In the genomic region with DNA sequence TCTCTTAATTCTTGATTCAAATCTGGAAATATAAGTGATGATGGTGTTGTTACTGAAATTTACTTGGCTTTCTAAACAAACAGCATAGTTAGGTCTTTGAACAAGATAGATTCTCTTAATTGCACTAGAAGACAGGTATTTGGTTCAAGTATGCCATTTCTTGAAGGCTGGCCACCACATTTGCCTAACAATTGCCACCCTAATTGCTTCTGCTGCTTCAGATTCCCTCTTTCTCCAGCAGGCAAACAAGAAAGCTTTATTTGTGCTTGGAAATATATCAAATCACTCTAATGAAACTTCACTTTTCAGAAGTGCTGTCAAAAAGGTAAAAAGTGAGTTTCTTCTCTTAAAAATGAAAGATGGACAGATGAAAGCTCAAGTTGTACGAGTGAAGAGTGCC, we compare ENCODE assay signal across 20 cellular contexts.
DNase-seq lines count a peak whose midpoint lies in the region; ATAC-seq, FAIRE-seq and TF ChIP-seq lines count a peak whose summit lies in the region.
"Had no signal": no experiment of that assay in that cellular context is flagged by ENCODE, and none has a peak within 500 bp of the region (broad histone marks: within the 10 kb centered on the region; RNA-seq: fewer than 3 reads in every experiment).

No MANE protein-coding gene starts in this region.

- ATAC-seq in GM19463 (IDR thresholded peaks at IDR 0.05; ENCODE audit: unreplicated experiment) = no peak
- ATAC-seq: Right ventricle myocardium inferior had no signal

- H2BK5ac ChIP-seq in H1 (ENCODE audit: low read depth, low read length) = no peak overlapping the region

- H2AFZ ChIP-seq in H1 (ENCODE audit: low read length) = peak overlapping the region; percentile 83; the same call in 1 of the 2 replicates

- TF ChIP-seq RAD21 in H1 (IDR thresholded peaks at IDR 0.05 in 1 of 2, conservative IDR thresholded peaks at IDR 0.05 in 1 of 2; ENCODE audit: low read depth in 2 of 2, low read length in 2 of 2) = no peak

- H2BK20ac ChIP-seq in H1 (ENCODE audit: low read length) = no peak overlapping the region

- H3K79me1 ChIP-seq in H1 (ENCODE audit: low read depth, low read length) = no peaks in the 10 kb centered on the region

- no peak overlapping the region for H3K14ac ChIP-seq in H1 (ENCODE audit: insufficient read length)

- CTCF ChIA-PET in H1 (lab: Charles Lee; ENCODE audit: partially characterized antibody) = no interaction called here

- H3K9ac ChIP-seq in HUES48 (ENCODE audit: low read depth, low read length) (no peak overlapping the region), H1 (replicated peaks in 1 of 4; ENCODE audit: extremely low read depth in 1 of 4, low read depth in 3 of 4, low read length in 3 of 4) (no peak overlapping the region), iPS-20b (ENCODE audit: low read depth, low read length) (peak overlapping the region; percentile 66; the same call in 1 of the 2 replicates)

- no peak for TF ChIP-seq EP300 in H1 (IDR thresholded peaks at IDR 0.05; ENCODE audit: borderline replicate concordance in 1 of 2, low read depth in 2 of 2, low read length in 2 of 2)

- H2BK15ac ChIP-seq in H1 (ENCODE audit: low read length) = no peak overlapping the region

- H3K79me2 ChIP-seq in H1 (ENCODE audit: control insufficient read depth in 1 of 2, insufficient read depth in 2 of 2, low read length in 2 of 2) = no peaks in the 10 kb centered on the region

- H3K4me2 ChIP-seq in H1 (ENCODE audit: insufficient read depth in 1 of 2, low read depth in 2 of 2, low read length in 2 of 2) = peak overlapping the region; percentile 50 to 53; a peak in 3 of 4 replicates

- FAIRE-seq in H1 (lab: Jason Lieb, UNC) = peak; percentile 70

- no peak overlapping the region for H3K23ac ChIP-seq in H1 (ENCODE audit: insufficient read length)

- H3K27ac Mint-ChIP-seq in activated T-helper 2 cell treated with anti-CD3 and anti-CD28 coated beads, Interferon-gamma antibody, Interleukin-2, Interleukin-4, amounts not matched to agents 10 μg/mL and 5 μg/mL and 100 μg/mL, durations not matched to agents 14 hours and 24 hours and 36 hours = no peak overlapping the region
- H3K27ac Mint-ChIP-seq: B cell, CD14-positive monocyte had no signal

- H3K9me3 ChIP-seq in HUES48 (ENCODE audit: control insufficient read depth, insufficient read depth, low read length) (no peaks in the 10 kb centered on the region), H1 (ENCODE audit: insufficient read depth in 2 of 2, low read depth in 1 of 2, low read length in 1 of 2) (no peaks in the 10 kb centered on the region), iPS-20b (ENCODE audit: insufficient read depth, low read depth, low read length) (no peaks in the 10 kb centered on the region)
- H3K9me3 ChIP-seq: SJSA1 had no signal

- H3K4ac ChIP-seq in H1 (replicated peaks; ENCODE audit: insufficient read length, low read depth, low read length) = no peak overlapping the region

- H4K91ac ChIP-seq in H1 (replicated peaks; ENCODE audit: insufficient read length, low read length) = no peak overlapping the region

- no peaks in the 10 kb centered on the region for H3K23me2 ChIP-seq in H1 (ENCODE audit: low read depth, low read length)

- H3K9me3 Mint-ChIP-seq in activated T-helper 2 cell treated with anti-CD3 and anti-CD28 coated beads, Interferon-gamma antibody, Interleukin-2, Interleukin-4, amounts not matched to agents 10 μg/mL and 5 μg/mL and 100 μg/mL, durations not matched to agents 14 hours and 24 hours and 36 hours = peaks cover 14% of the 10 kb centered on the region

- no peak overlapping the region for H3K56ac ChIP-seq in H1 (replicated peaks; ENCODE audit: insufficient read length, low read depth, low read length)

- no peak overlapping the region for H2BK120ac ChIP-seq in H1 (replicated peaks; ENCODE audit: low read depth, low read length)

- H3K27me3 ChIP-seq in HUES48 (ENCODE audit: control insufficient read depth, insufficient read depth, low read length) = no peaks in the 10 kb centered on the region
- H3K27me3 ChIP-seq in H1 (replicated peaks in 1 of 4; ENCODE audit: control insufficient read depth in 3 of 4, extremely low read depth in 1 of 4, insufficient read depth in 3 of 4, low read length in 3 of 4) = no peaks in the 10 kb centered on the region
- no peaks in the 10 kb centered on the region for H3K27me3 ChIP-seq in iPS-20b (ENCODE audit: insufficient read depth, low read length)
- H3K27me3 ChIP-seq: SJSA1 had no signal

- TF ChIP-seq CTCF in H1 (IDR thresholded peaks at IDR 0.05; ENCODE audit: control extremely low read depth in 1 of 3, insufficient read depth in 1 of 3, low read depth in 1 of 3, low read length in 3 of 3) = no peak

- no peak overlapping the region for H4K8ac ChIP-seq in H1 (ENCODE audit: extremely low read depth, insufficient read depth, low read length)

- H4K5ac ChIP-seq in H1 (ENCODE audit: insufficient read length, low read depth, low read length) = peak overlapping the region; percentile 86

- peak overlapping the region; percentile 17; the same call in 1 of the 2 replicates for H3K18ac ChIP-seq in H1 (ENCODE audit: extremely low read depth, low read length)

- POLR2A ChIA-PET in H1 (lab: Charles Lee; ENCODE audit: partially characterized antibody) = interaction anchor here (1.0 to 1.2 kb wide), 2 partner anchors 8 to 19 kb away, joined by 3 read pairs; no protein-coding TSS in a partner anchor

- H3K36me3 ChIP-seq in HUES48 (ENCODE audit: control insufficient read depth, insufficient read depth, low read length) (no peaks in the 10 kb centered on the region), H1 (ENCODE audit: control insufficient read depth in 2 of 4, insufficient read depth in 4 of 4, low read length in 3 of 4) (no peaks in the 10 kb centered on the region), iPS-20b (ENCODE audit: insufficient read depth, low read depth, low read length) (no peaks in the 10 kb centered on the region)
- H3K36me3 ChIP-seq: SJSA1 had no signal

- 36% methylated on average over 1 of the region's 1 CpG; no CpG with 5 or more reads in 1 of the 2 experiments for WGBS in H1 (ENCODE audit: extremely low coverage in 1 of 2, insufficient coverage in 1 of 2, insufficient read length in 1 of 2, insufficient replicate concordance in 2 of 2, low coverage in 1 of 2, low lambda C conversion rate in 2 of 2, missing lambda C conversion rate in 1 of 2), 2 experiments

- peak overlapping the region; percentile 57 for H3K27ac ChIP-seq in HUES48 (ENCODE audit: low read depth, low read length)
- H3K27ac ChIP-seq in H1 (ENCODE audit: low read depth, low read length) = peak overlapping the region; percentile 51; the same call in 1 of the 2 replicates
- H3K27ac ChIP-seq in iPS-20b (ENCODE audit: low read length) = peak overlapping the region; percentile 59
- H3K27ac ChIP-seq: SJSA1 had no signal

- peaks cover 26% of the 10 kb centered on the region for H3K4me1 ChIP-seq in HUES48 (ENCODE audit: control insufficient read depth, insufficient read depth, low read length)
- peaks cover 0 to 3% (median 0%) of the 10 kb centered on the region in 4 experiments; a peak in 1 of 7 replicates for H3K4me1 ChIP-seq in H1 (replicated peaks in 1 of 4; ENCODE audit: control insufficient read depth in 3 of 4, insufficient read depth in 4 of 4, low read length in 3 of 4)
- peaks cover 16% of the 10 kb centered on the region; the same call in 1 of the 2 replicates for H3K4me1 ChIP-seq in iPS-20b (ENCODE audit: insufficient read depth, low read length)
- H3K4me1 ChIP-seq: SJSA1 had no signal

- TF ChIP-seq POLR2A in H1 (IDR thresholded peaks at IDR 0.05; ENCODE audit: control extremely low read depth in 1 of 2, low read depth in 2 of 2, low read length in 2 of 2) = no peak

- no peak overlapping the region for H2BK12ac ChIP-seq in H1 (ENCODE audit: low read depth, low read length)

- DNase-seq in ELF-1 (ENCODE audit: low read depth, low spot score) = peak; percentile 64
- no peak for DNase-seq in H1 (ENCODE audit: low read depth in 1 of 2, low spot score in 2 of 2)
- no peak for DNase-seq in NCI-H774 (lab: John Stamatoyannopoulos, UW)
- DNase-seq in T-helper 2 cell = no peak
- no peak for DNase-seq in activated T-helper 2 cell treated with anti-CD3 and anti-CD28 coated beads, Interferon-gamma antibody, Interleukin-2, Interleukin-4, amounts not matched to agents 10 μg/mL and 5 μg/mL and 100 μg/mL, durations not matched to agents 14 hours and 24 hours and 36 hours (ENCODE audit: low spot score)
- DNase-seq: GOT3, KG1, NCI-H1105, NCI-H146, NCI-H2029, NCI-H2171 treated with DMSO at 0.1 percent for 48 hours, NCI-H446, NCI-H526 had no signal

- no peaks in the 10 kb centered on the region for H3K27me3 Mint-ChIP-seq in activated T-helper 2 cell treated with anti-CD3 and anti-CD28 coated beads, Interferon-gamma antibody, Interleukin-2, Interleukin-4, amounts not matched to agents 10 μg/mL and 5 μg/mL and 100 μg/mL, durations not matched to agents 14 hours and 24 hours and 36 hours (ENCODE audit: low read depth)
- H3K27me3 Mint-ChIP-seq: B cell had no signal

- H4K20me1 ChIP-seq in H1 (replicated peaks in 1 of 2; ENCODE audit: control insufficient read depth in 1 of 2, insufficient read depth in 2 of 2, low read length in 2 of 2) = no peaks in the 10 kb centered on the region

- intact Hi-C loops in activated T-helper 2 cell treated with anti-CD3 and anti-CD28 coated beads, Interferon-gamma antibody, Interleukin-2, Interleukin-4, amounts not matched to agents 10 μg/mL and 5 μg/mL and 100 μg/mL, durations not matched to agents 14 hours and 24 hours and 36 hours (cut with micrococcal nuclease) = no loop called here

- no peak overlapping the region for H2AK5ac ChIP-seq in H1 (ENCODE audit: low read depth, low read length)

- H3K4me1 Mint-ChIP-seq in activated T-helper 2 cell treated with anti-CD3 and anti-CD28 coated beads, Interferon-gamma antibody, Interleukin-2, Interleukin-4, amounts not matched to agents 10 μg/mL and 5 μg/mL and 100 μg/mL, durations not matched to agents 14 hours and 24 hours and 36 hours (ENCODE audit: low read depth) = peaks cover 3% of the 10 kb centered on the region
- H3K4me1 Mint-ChIP-seq: B cell, CD14-positive monocyte had no signal

- peaks cover 8% of the 10 kb centered on the region for H3K36me3 Mint-ChIP-seq in activated T-helper 2 cell treated with anti-CD3 and anti-CD28 coated beads, Interferon-gamma antibody, Interleukin-2, Interleukin-4, amounts not matched to agents 10 μg/mL and 5 μg/mL and 100 μg/mL, durations not matched to agents 14 hours and 24 hours and 36 hours (ENCODE audit: low read depth)
- H3K36me3 Mint-ChIP-seq: CD14-positive monocyte had no signal

- H3K4me3 Mint-ChIP-seq in activated T-helper 2 cell treated with anti-CD3 and anti-CD28 coated beads, Interferon-gamma antibody, Interleukin-2, Interleukin-4, amounts not matched to agents 10 μg/mL and 5 μg/mL and 100 μg/mL, durations not matched to agents 14 hours and 24 hours and 36 hours (ENCODE audit: low read depth) = no peak overlapping the region
- H3K4me3 Mint-ChIP-seq: B cell, CD14-positive monocyte had no signal

- H3K4me3 ChIP-seq in HUES48 (ENCODE audit: low read depth, low read length) (peak overlapping the region; percentile 47), H1 (ENCODE audit: extremely low read depth in 1 of 4, insufficient read depth in 2 of 4, low read depth in 3 of 4, low read length in 4 of 4) (peak overlapping the region in 1 of 4 experiments; percentile 46; a peak in 1 of 8 replicates), iPS-20b (ENCODE audit: low read length) (peak overlapping the region; percentile 51)
- H3K4me3 ChIP-seq: SJSA1 had no signal

TF ChIP-seq in H1, 55 proteins besides CTCF, POLR2A, EP300 and RAD21 (continues in another document):
- no peak for TF ChIP-seq SP4 (IDR thresholded peaks at IDR 0.05; ENCODE audit: low read length)
